ENCODE assay signal across 7 cellular contexts in genomic region chr9:93378276-93378675, GRCh38.
"Had no signal": no experiment of that assay in that cellular context is flagged by ENCODE, and none has a peak within 500 bp of the region (broad histone marks: within the 10 kb centered on the region; RNA-seq: fewer than 3 reads in every experiment).

No MANE protein-coding gene starts in this region.

- H3K4me2 ChIP-seq: GM23338 had no signal

- FAIRE-seq: H1, H54, HTR-8/SVneo had no signal

- DNase-seq: H9, HCEC 1CT, IMR-90 had no signal

- H2AFZ ChIP-seq: GM23338 had no signal

- H3K4me3 ChIP-seq: GM23338 had no signal
